Comparison of ENCODE assay signal across 8 cellular contexts in the genomic region with DNA sequence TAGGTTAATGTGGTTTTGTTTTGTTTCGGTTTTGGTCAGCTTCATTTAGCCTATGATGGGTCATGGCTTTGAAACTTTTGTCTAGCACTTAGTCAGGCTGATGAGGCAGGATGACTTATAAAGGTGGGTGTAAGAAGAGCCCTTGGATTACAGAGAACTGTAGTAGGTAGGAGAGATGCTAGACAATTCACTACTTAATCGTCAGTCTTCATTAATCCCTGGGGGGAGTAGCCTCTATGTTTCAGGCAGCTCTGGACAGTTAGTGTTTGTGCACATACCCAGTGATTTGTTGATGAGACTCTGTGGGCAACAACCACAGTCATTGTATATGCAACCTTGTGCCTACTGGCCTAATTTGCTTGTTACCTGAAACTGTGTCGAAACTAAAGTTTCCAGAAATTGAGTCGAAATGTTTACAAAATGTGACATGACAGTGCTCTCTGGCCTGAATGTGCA.
DNase-seq lines count a peak whose midpoint lies in the region; ATAC-seq, FAIRE-seq and TF ChIP-seq lines count a peak whose summit lies in the region.

No MANE protein-coding gene starts in this region.

- no peak for TF ChIP-seq CTCF in foreskin fibroblast (IDR thresholded peaks at IDR 0.05; ENCODE audit: low read depth, low read length)

- no peak overlapping the region for H3K4me3 ChIP-seq in foreskin fibroblast (ENCODE audit: low read depth in 1 of 2, low read length in 2 of 2)

- FAIRE-seq in GM12891 (lab: Jason Lieb, UNC): peak; percentile 26

- TF ChIP-seq POLR2A in GM12891 (IDR thresholded peaks at IDR 0.05; ENCODE audit: low read depth, low read length): no peak

- ATAC-seq in GM21381 (IDR thresholded peaks at IDR 0.05; ENCODE audit: unreplicated experiment) (peak; percentile 91), HG03457 (IDR thresholded peaks at IDR 0.05; ENCODE audit: unreplicated experiment) (peak; percentile 66)

- DNase-seq in GM12891 (ENCODE audit: insufficient read length, low spot score) (no peak), foreskin fibroblast (peak; percentile 32 to 56), COR-L47 (lab: John Stamatoyannopoulos, UW) (no peak), SIG-M5 treated with dmso at 0.1 percent for 504 hours (lab: John Stamatoyannopoulos, UW; ENCODE audit: unreplicated experiment) (no peak), NCI-H774 (lab: John Stamatoyannopoulos, UW) (no peak), NCI-H748 treated with DMSO at 0.1 percent for 48 hours (lab: John Stamatoyannopoulos, UW) (no peak)

TF ChIP-seq in GM12891, 5 proteins besides CTCF, POLR2A, EP300 and RAD21:
- TF ChIP-seq PAX5 (IDR thresholded peaks at IDR 0.05; ENCODE audit: insufficient read depth, low read length, severe bottlenecking): no peak
- TF ChIP-seq POU2F2 (IDR thresholded peaks at IDR 0.05; ENCODE audit: low read depth, low read length): no peak
- TF ChIP-seq TAF1 (IDR thresholded peaks at IDR 0.05; ENCODE audit: low read depth, low read length): no peak
- no peak for TF ChIP-seq POLR2AphosphoS5 (IDR thresholded peaks at IDR 0.05; ENCODE audit: low read depth, low read length)

Comparison
In these comparisons a context has a peak if more than half of its experiments do, and no peak if none do; other contexts are left out.
1. DNase-seq: peak in foreskin fibroblast (2 of 2); none in GM12891 (single experiment), COR-L47 (single experiment), SIG-M5 treated with dmso at 0.1 percent for 504 hours (single experiment), NCI-H774 (single experiment) and NCI-H748 treated with DMSO at 0.1 percent for 48 hours (single experiment).